ENCODE assay signal across 18 cellular contexts in the genomic region with DNA sequence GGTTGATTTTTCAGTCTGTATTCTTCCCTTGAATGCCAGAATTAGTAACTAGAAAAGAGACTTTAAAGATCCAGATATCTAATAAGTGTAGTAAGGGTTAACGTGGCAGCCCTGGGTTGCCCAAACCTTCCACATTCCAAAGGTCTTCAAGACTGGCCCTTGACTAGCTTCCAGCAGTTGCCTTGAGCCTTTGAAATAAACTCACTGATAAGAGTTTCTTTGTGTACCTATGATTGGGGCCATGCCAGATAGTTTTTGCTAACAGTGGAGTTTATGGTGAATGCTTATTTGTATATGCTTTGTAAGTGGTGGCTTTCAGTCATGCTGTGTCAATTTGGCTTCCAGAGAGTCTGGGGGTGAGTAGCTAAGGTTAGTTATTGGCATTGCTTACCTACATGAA.
"Had no signal": no experiment of that assay in that cellular context is flagged by ENCODE, and none has a peak within 500 bp of the region (broad histone marks: within the 10 kb centered on the region; RNA-seq: fewer than 3 reads in every experiment).

No MANE protein-coding gene starts in this region.

- H3K9me3 ChIP-seq: psoas muscle, testis had no signal

- H3K27me3 ChIP-seq: testis had no signal

- H3K27ac ChIP-seq: psoas muscle, testis had no signal

- H3K4me3 ChIP-seq: psoas muscle, smooth muscle cell, testis had no signal

- H3K27me3 Mint-ChIP-seq: activated CD4-positive, alpha-beta T cell treated with anti-CD3 and anti-CD28 coated beads, Interleukin-2, amount 10 ng/mL, durations not matched to agents 24 days and 14 days; activated CD8-positive, alpha-beta T cell treated with anti-CD3 and anti-CD28 coated beads for 36 hours; activated naive CD8-positive, alpha-beta T cell treated with anti-CD3 and anti-CD28 coated beads for 36 hours; activated T-helper 17 cell treated with anti-CD3 and anti-CD28 coated beads, Interleukin-2, amount 50 U/mL, for 72 hours; naive thymus-derived CD8-positive, alpha-beta T cell had no signal

- H3K27ac Mint-ChIP-seq: activated CD4-positive, alpha-beta T cell treated with anti-CD3 and anti-CD28 coated beads, Interleukin-2, amount 10 ng/mL, durations not matched to agents 24 days and 14 days; activated CD8-positive, alpha-beta T cell treated with anti-CD3 and anti-CD28 coated beads for 36 hours; activated naive CD8-positive, alpha-beta T cell treated with anti-CD3 and anti-CD28 coated beads for 36 hours; activated T-helper 17 cell treated with anti-CD3 and anti-CD28 coated beads, Interleukin-2, amount 50 U/mL, for 72 hours; effector memory CD8-positive, alpha-beta T cell had no signal

- DNase-seq: activated CD4-positive, alpha-beta T cell treated with anti-CD3 and anti-CD28 coated beads, Interleukin-2, amount 10 ng/mL, durations not matched to agents 24 days and 14 days; activated CD8-positive, alpha-beta T cell treated with anti-CD3 and anti-CD28 coated beads for 36 hours; activated naive CD4-positive, alpha-beta T cell; activated naive CD8-positive, alpha-beta T cell treated with anti-CD3 and anti-CD28 coated beads for 36 hours; activated T-cell treated with anti-CD3 and anti-CD28 coated beads, Interleukin-2, amount 50 U/mL, for 1 hour; amniotic stem cell; effector memory CD8-positive, alpha-beta T cell; hypothalamus; islet precursor cell; mesenchymal stem cell; naive thymus-derived CD8-positive, alpha-beta T cell; psoas muscle; right cardiac atrium; stimulated activated CD4-positive, alpha-beta T cell treated with anti-CD3 and anti-CD28 coated beads, Interleukin-4, amount 100 ng/mL, for 1 hour; T1000; testis had no signal

- H3K4me3 Mint-ChIP-seq: activated CD4-positive, alpha-beta T cell treated with anti-CD3 and anti-CD28 coated beads, Interleukin-2, amount 10 ng/mL, durations not matched to agents 24 days and 14 days; activated CD8-positive, alpha-beta T cell treated with anti-CD3 and anti-CD28 coated beads for 36 hours; activated naive CD8-positive, alpha-beta T cell treated with anti-CD3 and anti-CD28 coated beads for 36 hours; activated T-helper 17 cell treated with anti-CD3 and anti-CD28 coated beads, Interleukin-2, amount 50 U/mL, for 72 hours; effector memory CD8-positive, alpha-beta T cell; naive thymus-derived CD8-positive, alpha-beta T cell had no signal

- ATAC-seq: activated CD8-positive, alpha-beta T cell treated with anti-CD3 and anti-CD28 coated beads for 36 hours; activated T-helper 17 cell treated with anti-CD3 and anti-CD28 coated beads, Interleukin-2, amount 50 U/mL, for 72 hours; effector memory CD8-positive, alpha-beta T cell; naive thymus-derived CD8-positive, alpha-beta T cell; psoas muscle; right cardiac atrium had no signal

- H3K4me1 ChIP-seq: psoas muscle, testis had no signal

- H3K4me1 Mint-ChIP-seq: activated CD4-positive, alpha-beta T cell treated with anti-CD3 and anti-CD28 coated beads, Interleukin-2, amount 10 ng/mL, durations not matched to agents 24 days and 14 days; activated T-helper 17 cell treated with anti-CD3 and anti-CD28 coated beads, Interleukin-2, amount 50 U/mL, for 72 hours had no signal
